ENCODE assay signal across 9 cellular contexts in genomic region chr14:71355324-71356201, GRCh38. TPM values are rescaled to one million over a fixed set of nuclear protein-coding genes. Genes with fewer than 3 reads are reported as not detected.
DNase-seq lines count a peak whose midpoint lies in the region; ATAC-seq, FAIRE-seq and TF ChIP-seq lines count a peak whose summit lies in the region.
"Had no signal": no experiment of that assay in that cellular context is flagged by ENCODE, and none has a peak within 500 bp of the region (broad histone marks: within the 10 kb centered on the region; RNA-seq: fewer than 3 reads in every experiment).

No MANE protein-coding gene starts in this region.

- peaks cover 12% of the 10 kb centered on the region for H4K20me1 ChIP-seq in osteoblast (ENCODE audit: insufficient read depth, low read length)

- H3K4me3 ChIP-seq in osteoblast (ENCODE audit: insufficient read depth, low read length) = no peak overlapping the region

- peaks cover 18% of the 10 kb centered on the region for H3K4me1 ChIP-seq in osteoblast (ENCODE audit: insufficient read depth, low read length)

- no peaks in the 10 kb centered on the region for H3K27me3 ChIP-seq in osteoblast (ENCODE audit: insufficient read depth, low read length)

- no peak for TF ChIP-seq CTCF in osteoblast (IDR thresholded peaks at IDR 0.05; ENCODE audit: extremely low read depth, low read depth, low read length)

- no peak for TF ChIP-seq POLR2A in erythroblast (IDR thresholded peaks at IDR 0.05; ENCODE audit: low read length)

- H3K79me2 ChIP-seq in osteoblast (ENCODE audit: insufficient read depth, low read length) = peaks cover 99% of the 10 kb centered on the region

- no peak for ATAC-seq in HG02884 (IDR thresholded peaks at IDR 0.05; ENCODE audit: unreplicated experiment)

- FAIRE-seq in HTR-8/SVneo (lab: Jason Lieb, UNC) = peak; percentile 97

- H3K36me3 ChIP-seq in osteoblast (ENCODE audit: insufficient read depth, low read length) = peaks cover 3% of the 10 kb centered on the region

- DNase-seq in EL (peak; percentile 28), HTR-8/SVneo (ENCODE audit: insufficient read length, low spot score) (peak; percentile 43), erythroblast (lab: John Stamatoyannopoulos, UW) (peak; percentile 76 to 89), osteoblast (ENCODE audit: insufficient read length, low spot score, missing footprints) (no peak), NCI-H2029 (lab: John Stamatoyannopoulos, UW) (no peak), NCI-H2171 treated with DMSO at 0.1 percent for 48 hours (lab: John Stamatoyannopoulos, UW) (no peak), ecto neural progenitor cell (ENCODE audit: low spot score) (no peak)
- DNase-seq: NCI-H2081 had no signal

- no peaks in the 10 kb centered on the region for H3K9me3 ChIP-seq in osteoblast (ENCODE audit: low read depth, low read length)

- H3K4me2 ChIP-seq in osteoblast (ENCODE audit: insufficient read depth, low read length) = peak overlapping the region; percentile 58

- peak overlapping the region; percentile 62 for H3K27ac ChIP-seq in osteoblast (ENCODE audit: low read depth, low read length)

- H2AFZ ChIP-seq in osteoblast (ENCODE audit: low read length) = no peak overlapping the region

RNA-seq across cellular contexts. Expression of gene SIPA1L1, which starts 35.3 kb away (rescaled TPM):
- 86.3 and 99.2 TPM in 2 replicates for total RNA-seq in osteoblast

Comparison
In these comparisons a context has a peak if more than half of its experiments do, and no peak if none do; other contexts are left out.
1. DNase-seq: peak in EL (single experiment), HTR-8/SVneo (single experiment) and erythroblast (2 of 2); none in osteoblast (single experiment), NCI-H2029 (single experiment), NCI-H2171 treated with DMSO at 0.1 percent for 48 hours (single experiment) and ecto neural progenitor cell (single experiment).